ENCODE assay signal across 13 cellular contexts in the genomic region with DNA sequence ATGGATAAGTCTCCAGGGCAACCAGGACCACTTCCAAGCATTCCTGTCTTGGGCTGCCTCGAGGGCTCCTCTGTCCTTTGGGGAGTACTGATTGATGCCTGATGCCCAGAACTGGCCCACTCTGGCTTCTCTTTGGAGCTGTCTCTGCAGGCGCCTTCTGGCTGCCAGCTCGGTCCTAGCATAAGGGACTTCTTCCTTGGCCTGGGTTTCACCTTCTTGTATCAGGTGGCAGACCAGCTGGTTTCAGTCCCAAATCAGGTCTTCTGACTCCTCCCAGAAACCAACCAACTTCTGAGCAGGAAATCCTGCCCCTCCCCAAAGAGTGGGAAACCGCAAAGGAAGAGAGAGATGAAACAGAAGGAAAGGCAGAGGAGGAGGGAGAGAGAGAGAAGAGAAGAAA. TPM values are rescaled to one million over a fixed set of nuclear protein-coding genes. Genes with fewer than 3 reads are reported as not detected.
DNase-seq lines count a peak whose midpoint lies in the region; ATAC-seq and TF ChIP-seq lines count a peak whose summit lies in the region.
"Had no signal": no experiment of that assay in that cellular context is flagged by ENCODE, and none has a peak within 500 bp of the region (broad histone marks: within the 10 kb centered on the region; RNA-seq: fewer than 3 reads in every experiment).

No MANE protein-coding gene starts in this region.

- H3K4me3 ChIP-seq in dorsolateral prefrontal cortex, result no peak overlapping the region
- H3K4me3 ChIP-seq: SJSA1 had no signal

- peak; percentile 83 for ATAC-seq in GM21825 (IDR thresholded peaks at IDR 0.05; ENCODE audit: unreplicated experiment)
- no peak for ATAC-seq in GM19467 (IDR thresholded peaks at IDR 0.05; ENCODE audit: unreplicated experiment)

- H3K36me3 Mint-ChIP-seq in activated T-cell treated with anti-CD3 and anti-CD28 coated beads, Interleukin-2, amount 50 U/mL, for 24 hours (ENCODE audit: low read depth), result no peaks in the 10 kb centered on the region
- H3K36me3 Mint-ChIP-seq in activated CD4-positive, alpha-beta memory T cell treated with anti-CD3 and anti-CD28 coated beads for 36 hours, result no peaks in the 10 kb centered on the region
- no peaks in the 10 kb centered on the region for H3K36me3 Mint-ChIP-seq in nephron (ENCODE audit: low read depth)

- H3K4me3 Mint-ChIP-seq in activated T-cell treated with anti-CD3 and anti-CD28 coated beads, Interleukin-2, amount 50 U/mL, for 24 hours, result no peak overlapping the region
- H3K4me3 Mint-ChIP-seq in activated CD4-positive, alpha-beta memory T cell treated with anti-CD3 and anti-CD28 coated beads for 36 hours, result peak overlapping the region; percentile 2
- H3K4me3 Mint-ChIP-seq in nephron, result no peak overlapping the region

- H3K9me3 Mint-ChIP-seq in activated T-cell treated with anti-CD3 and anti-CD28 coated beads, Interleukin-2, amount 50 U/mL, for 24 hours, result no peaks in the 10 kb centered on the region
- no peaks in the 10 kb centered on the region for H3K9me3 Mint-ChIP-seq in activated CD4-positive, alpha-beta memory T cell treated with anti-CD3 and anti-CD28 coated beads for 36 hours
- H3K9me3 Mint-ChIP-seq in nephron, result peaks cover 5% of the 10 kb centered on the region

- DNase-seq in activated T-cell treated with anti-CD3 and anti-CD28 coated beads, Interleukin-2, amount 50 U/mL, for 24 hours, result peak; percentile 35
- no peak for DNase-seq in activated T-cell treated with anti-CD3 and anti-CD28 coated beads for 4 hours
- DNase-seq in activated CD4-positive, alpha-beta memory T cell treated with anti-CD3 and anti-CD28 coated beads for 36 hours, result peak; percentile 61
- DNase-seq in caudate nucleus (lab: John Stamatoyannopoulos, UW), result no peak
- DNase-seq in dorsolateral prefrontal cortex, result no peak
- DNase-seq: MV-4-11, NCI-H510A treated with DMSO at 0.1 percent for 48 hours, substantia nigra had no signal

- TF ChIP-seq CTCF in nephron (IDR thresholded peaks at IDR 0.05; ENCODE audit: unreplicated experiment in 3 of 3), result no peak
- no peak for TF ChIP-seq CTCF in dorsolateral prefrontal cortex (IDR thresholded peaks at IDR 0.05 in 54 of 56, conservative IDR thresholded peaks at IDR 0.05 in 2 of 56; ENCODE audit: low read depth in 1 of 56, partially characterized antibody in 56 of 56)

- CTCF ChIA-PET in activated CD4-positive, alpha-beta memory T cell treated with anti-CD3 and anti-CD28 coated beads for 36 hours (lab: Charles Lee), result interaction anchor here (1.1 to 5.3 kb wide), 8 partner anchors 11 to 119 kb away, joined by 3 to 32 read pairs (median 4); a partner anchor contains a TSS

- POLR2A ChIA-PET in activated CD4-positive, alpha-beta memory T cell treated with anti-CD3 and anti-CD28 coated beads for 36 hours (lab: Charles Lee), result interaction anchor here (2.0 kb wide), 1 partner anchor 9 kb away, joined by 8 read pairs; no protein-coding TSS in a partner anchor

- intact Hi-C loops in activated CD4-positive, alpha-beta memory T cell treated with anti-CD3 and anti-CD28 coated beads for 36 hours (cut with micrococcal nuclease), result no loop called here
- intact Hi-C loops in dorsolateral prefrontal cortex (cut with DNase I), result no loop called here

- H3K27ac ChIP-seq in caudate nucleus (ENCODE audit: low read depth, low read length) (no peak overlapping the region), dorsolateral prefrontal cortex (no peak overlapping the region)
- H3K27ac ChIP-seq: SJSA1 had no signal

- H3K27me3 ChIP-seq in dorsolateral prefrontal cortex, result peaks cover 0 to 5% (median 0%) of the 10 kb centered on the region in 45 donors
- H3K27me3 ChIP-seq: SJSA1 had no signal

- H3K27me3 Mint-ChIP-seq in activated T-cell treated with anti-CD3 and anti-CD28 coated beads, Interleukin-2, amount 50 U/mL, for 24 hours, result peaks cover 3% of the 10 kb centered on the region
- H3K27me3 Mint-ChIP-seq in activated CD4-positive, alpha-beta memory T cell treated with anti-CD3 and anti-CD28 coated beads for 36 hours, result no peaks in the 10 kb centered on the region
- peaks cover 5% of the 10 kb centered on the region for H3K27me3 Mint-ChIP-seq in nephron (ENCODE audit: low read depth)

- no peak overlapping the region for H3K27ac Mint-ChIP-seq in activated T-cell treated with anti-CD3 and anti-CD28 coated beads, Interleukin-2, amount 50 U/mL, for 24 hours
- no peak overlapping the region for H3K27ac Mint-ChIP-seq in activated CD4-positive, alpha-beta memory T cell treated with anti-CD3 and anti-CD28 coated beads for 36 hours
- peak overlapping the region in 2 of 3 experiments; percentile 26 to 59 for H3K27ac Mint-ChIP-seq in nephron

- H3K4me1 Mint-ChIP-seq in activated T-cell treated with anti-CD3 and anti-CD28 coated beads, Interleukin-2, amount 50 U/mL, for 24 hours (ENCODE audit: low read depth), result peaks cover 36% of the 10 kb centered on the region
- H3K4me1 Mint-ChIP-seq in activated CD4-positive, alpha-beta memory T cell treated with anti-CD3 and anti-CD28 coated beads for 36 hours (ENCODE audit: low read depth), result peaks cover 42% of the 10 kb centered on the region
- peaks cover 45% of the 10 kb centered on the region for H3K4me1 Mint-ChIP-seq in nephron

RNA-seq across cellular contexts. Expression of a gene that starts 10.6 kb away (rescaled TPM):
- total RNA-seq in activated CD4-positive, alpha-beta memory T cell treated with anti-CD3 and anti-CD28 coated beads for 36 hours, result 10 to 100 TPM; 92.7 to 93.1 TPM
- 10 to 100 TPM in 9 of 120 experiments, 1 to 10 TPM in 103, under 1 TPM in 8; 0.54 to 40.5 (median 2.6) TPM for total RNA-seq in dorsolateral prefrontal cortex
- total RNA-seq: SJSA1 had no signal

RNA-seq across cellular contexts. Expression of a gene that starts 18.8 kb away (rescaled TPM):
- 10 to 100 TPM; 22.4 to 23.9 TPM for total RNA-seq in activated CD4-positive, alpha-beta memory T cell treated with anti-CD3 and anti-CD28 coated beads for 36 hours
- 10 to 100 TPM in 71 of 120 experiments, 1 to 10 TPM in 49; 1.3 to 41.9 (median 12.0) TPM for total RNA-seq in dorsolateral prefrontal cortex
- total RNA-seq: osteocyte had no signal

RNA-seq across cellular contexts. Expression of a gene that starts 33.6 kb away (rescaled TPM):
- 10 to 100 TPM; 14.6 to 14.7 TPM for total RNA-seq in activated CD4-positive, alpha-beta memory T cell treated with anti-CD3 and anti-CD28 coated beads for 36 hours
- 10 to 100 TPM in 24 of 120 experiments, 1 to 10 TPM in 96; 1.9 to 18.4 (median 7.0) TPM for total RNA-seq in dorsolateral prefrontal cortex

Comparison
In these comparisons a context has a peak if more than half of its experiments do, and no peak if none do; other contexts are left out.
1. DNase-seq: peak in activated T-cell treated with anti-CD3 and anti-CD28 coated beads, Interleukin-2, amount 50 U/mL, for 24 hours (single experiment) and activated CD4-positive, alpha-beta memory T cell treated with anti-CD3 and anti-CD28 coated beads for 36 hours (single experiment); none in activated T-cell treated with anti-CD3 and anti-CD28 coated beads for 4 hours (single experiment), caudate nucleus (0 of 61) and dorsolateral prefrontal cortex (0 of 10).
2. H3K27ac Mint-ChIP-seq: peak in nephron (2 of 3); none in activated T-cell treated with anti-CD3 and anti-CD28 coated beads, Interleukin-2, amount 50 U/mL, for 24 hours (single experiment) and activated CD4-positive, alpha-beta memory T cell treated with anti-CD3 and anti-CD28 coated beads for 36 hours (single experiment).